In genomic region chr17:80781851-80782277, GRCh38 we compare ENCODE assay signal across 11 cellular contexts.
DNase-seq lines count a peak whose midpoint lies in the region; ATAC-seq and TF ChIP-seq lines count a peak whose summit lies in the region.
"Had no signal": no experiment of that assay in that cellular context is flagged by ENCODE, and none has a peak within 500 bp of the region (broad histone marks: within the 10 kb centered on the region; RNA-seq: fewer than 3 reads in every experiment).

No MANE protein-coding gene starts in this region.

- intact Hi-C loops in left ventricle myocardium inferior (cut with micrococcal nuclease) (no loop called here), left ventricle myocardium superior (cut with micrococcal nuclease) (no loop called here)

- H3K27ac Mint-ChIP-seq in activated CD8-positive, alpha-beta T cell treated with anti-CD3 and anti-CD28 coated beads, Interleukin-2, amount 10 ng/mL, durations not matched to agents 7 days and 5 days, result peak overlapping the region; percentile 90
- H3K27ac Mint-ChIP-seq: mesothelial cell of epicardium had no signal

- no peak overlapping the region for H3K9ac ChIP-seq in stomach smooth muscle (ENCODE audit: low read length in 2 of 2)

- peaks cover 4% of the 10 kb centered on the region for H3K36me3 ChIP-seq in left ventricle myocardium inferior
- peaks cover 0 to 8% of the 10 kb centered on the region in 2 donors for H3K36me3 ChIP-seq in stomach smooth muscle (ENCODE audit: control insufficient read depth in 2 of 2, insufficient read depth in 2 of 2, low read length in 2 of 2)

- H3K27ac ChIP-seq in left ventricle myocardium inferior (replicated peaks), result peak overlapping the region; percentile 16
- peak overlapping the region; percentile 11 for H3K27ac ChIP-seq in stomach smooth muscle (ENCODE audit: low read length)

- POLR2A ChIA-PET in activated CD8-positive, alpha-beta T cell treated with anti-CD3 and anti-CD28 coated beads, Interleukin-2, amount 10 ng/mL, durations not matched to agents 7 days and 5 days (lab: Charles Lee), result interaction anchor here (0.7 to 4.0 kb wide), 9 partner anchors 9 to 327 kb away, joined by 3 to 41 read pairs (median 4); no protein-coding TSS in a partner anchor

- H3K27me3 ChIP-seq in left ventricle myocardium inferior (ENCODE audit: low read depth) (no peaks in the 10 kb centered on the region), stomach smooth muscle (ENCODE audit: control insufficient read depth in 1 of 2, insufficient read depth in 2 of 2, low read length in 2 of 2) (no peaks in the 10 kb centered on the region)

- no peaks in the 10 kb centered on the region for H3K9me3 Mint-ChIP-seq in activated CD8-positive, alpha-beta T cell treated with anti-CD3 and anti-CD28 coated beads, Interleukin-2, amount 10 ng/mL, durations not matched to agents 7 days and 5 days (ENCODE audit: insufficient read depth)
- H3K9me3 Mint-ChIP-seq: mesothelial cell of epicardium had no signal

- H3K4me1 ChIP-seq in left ventricle myocardium inferior (peaks cover 12% of the 10 kb centered on the region), stomach smooth muscle (ENCODE audit: control insufficient read depth, insufficient read depth, low read length) (peaks cover 30% of the 10 kb centered on the region)

- H3K4me3 ChIP-seq in left ventricle myocardium inferior, result no peak overlapping the region
- H3K4me3 ChIP-seq in stomach smooth muscle (ENCODE audit: low read length in 2 of 2), result no peak overlapping the region

- H3K36me3 Mint-ChIP-seq in activated CD8-positive, alpha-beta T cell treated with anti-CD3 and anti-CD28 coated beads, Interleukin-2, amount 10 ng/mL, durations not matched to agents 7 days and 5 days (ENCODE audit: low read depth), result peaks cover 54% of the 10 kb centered on the region

- H3K27me3 Mint-ChIP-seq in activated CD8-positive, alpha-beta T cell treated with anti-CD3 and anti-CD28 coated beads, Interleukin-2, amount 10 ng/mL, durations not matched to agents 7 days and 5 days (ENCODE audit: low read depth), result no peaks in the 10 kb centered on the region

- no peaks in the 10 kb centered on the region for H3K9me3 ChIP-seq in left ventricle myocardium inferior (replicated peaks)
- H3K9me3 ChIP-seq in stomach smooth muscle (ENCODE audit: control insufficient read depth in 2 of 2, low read length in 2 of 2), result no peaks in the 10 kb centered on the region

- no peak for DNase-seq in left ventricle myocardium inferior
- no peak for DNase-seq in left ventricle myocardium superior
- no peak for DNase-seq in activated CD8-positive, alpha-beta T cell treated with anti-CD3 and anti-CD28 coated beads, Interleukin-2, amount 10 ng/mL, durations not matched to agents 7 days and 5 days
- peak; percentile 25 for DNase-seq in medulla oblongata (ENCODE audit: extremely low spot score)
- DNase-seq in NCI-H1436 (lab: John Stamatoyannopoulos, UW), result no peak
- DNase-seq in inferior parietal cortex (ENCODE audit: extremely low spot score), result no peak
- DNase-seq: cortex of kidney had no signal

- CTCF ChIA-PET in activated CD8-positive, alpha-beta T cell treated with anti-CD3 and anti-CD28 coated beads, Interleukin-2, amount 10 ng/mL, durations not matched to agents 7 days and 5 days (lab: Charles Lee), result interaction anchor here (0.7 to 4.4 kb wide), 11 partner anchors 9 to 206 kb away, joined by 3 to 44 read pairs (median 4); no protein-coding TSS in a partner anchor

- TF ChIP-seq CTCF in left ventricle myocardium inferior (IDR thresholded peaks at IDR 0.05; ENCODE audit: borderline replicate concordance), result no peak

- peaks cover 88% of the 10 kb centered on the region for H3K4me1 Mint-ChIP-seq in activated CD8-positive, alpha-beta T cell treated with anti-CD3 and anti-CD28 coated beads, Interleukin-2, amount 10 ng/mL, durations not matched to agents 7 days and 5 days (ENCODE audit: low read depth)

- peak overlapping the region; percentile 52 for H3K4me3 Mint-ChIP-seq in activated CD8-positive, alpha-beta T cell treated with anti-CD3 and anti-CD28 coated beads, Interleukin-2, amount 10 ng/mL, durations not matched to agents 7 days and 5 days
- H3K4me3 Mint-ChIP-seq: mesothelial cell of epicardium had no signal

- ATAC-seq in left ventricle myocardium superior, result no peak
- no peak for ATAC-seq in activated CD8-positive, alpha-beta T cell treated with anti-CD3 and anti-CD28 coated beads, Interleukin-2, amount 10 ng/mL, durations not matched to agents 7 days and 5 days
- no peak for ATAC-seq in HG03571 (IDR thresholded peaks at IDR 0.05; ENCODE audit: unreplicated experiment)
- ATAC-seq: activated CD4-positive, CD25-positive, alpha-beta regulatory T cell treated with anti-CD3 and anti-CD28 coated beads, Interleukin-2, amount 50 U/mL, for 24 hours had no signal
